In the genomic region with DNA sequence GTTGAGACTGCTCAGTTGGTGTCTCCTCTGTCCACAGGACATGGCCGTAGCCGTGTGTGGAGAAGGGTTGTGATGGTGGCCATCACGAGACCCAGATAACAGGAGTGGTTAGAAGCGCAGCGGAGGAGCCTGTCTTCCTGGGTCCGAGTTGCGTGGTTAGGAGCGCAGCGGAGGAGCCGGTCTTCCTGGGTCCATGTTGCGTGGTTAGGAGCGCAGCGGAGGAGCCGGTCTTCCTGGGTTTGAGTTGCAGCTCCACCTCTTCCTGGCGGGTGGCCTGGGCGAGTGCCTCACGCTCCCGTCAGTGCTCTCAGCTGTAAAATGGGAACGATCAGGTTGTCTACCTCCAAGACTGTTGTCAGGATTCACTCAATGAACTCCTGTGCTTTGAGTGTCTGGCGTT, we compare ENCODE assay signal across 27 cellular contexts.
"Had no signal": no experiment of that assay in that cellular context is flagged by ENCODE, and none has a peak within 500 bp of the region (broad histone marks: within the 10 kb centered on the region; RNA-seq: fewer than 3 reads in every experiment).

No MANE protein-coding gene starts in this region.

- H3K9me3 ChIP-seq: stomach, suprapubic skin, testis, thoracic aorta, thyroid gland, tibial artery, tibial nerve, transverse colon, upper lobe of left lung, upper lobe of right lung, uterus, vagina had no signal

- H3K4me1 Mint-ChIP-seq: stimulated activated memory B cell treated with anti-CD40 and anti-IgM and Interleukin-4, amounts not matched to agents 10 μg/mL and 1 μg/mL and 100 μg/mL, for 72 hours; stimulated activated naive B cell treated with anti-CD40 and anti-IgM and Interleukin-4, amounts not matched to agents 10 μg/mL and 1 μg/mL and 100 μg/mL, for 72 hours; stimulated activated naive CD8-positive, alpha-beta T cell treated with anti-CD3 and anti-CD28 coated beads, Interleukin-15, amount 100 ng/mL, for 72 hours had no signal

- H3K27me3 ChIP-seq: stomach, suprapubic skin, testis, thyroid gland, tibial artery, tibial nerve, transverse colon, upper lobe of left lung, upper lobe of right lung, uterus, vagina had no signal

- H3K4me3 ChIP-seq: stomach, suprapubic skin, testis, thoracic aorta, thyroid gland, tibial artery, tibial nerve, transverse colon, upper lobe of left lung, upper lobe of right lung, uterus, vagina had no signal

- H3K4me3 Mint-ChIP-seq: stimulated activated effector memory CD8-positive, alpha-beta T cell treated with anti-CD3 and anti-CD28 coated beads, Interleukin-12 subunit alpha, Interleukin-12 subunit beta, amount 100 ng/mL, for 72 hours; stimulated activated memory B cell treated with anti-CD40 and anti-IgM and Interleukin-4, amounts not matched to agents 10 μg/mL and 1 μg/mL and 100 μg/mL, for 72 hours; stimulated activated naive B cell treated with anti-CD40 and anti-IgM and Interleukin-4, amounts not matched to agents 10 μg/mL and 1 μg/mL and 100 μg/mL, for 72 hours; stimulated activated naive CD8-positive, alpha-beta T cell treated with anti-CD3 and anti-CD28 coated beads, Interleukin-15, amount 100 ng/mL, for 72 hours; stimulated activated naive CD8-positive, alpha-beta T cell treated with anti-CD3 and anti-CD28 coated beads, Interleukin-15, Interleukin-2, amounts not matched to agents 100 ng/mL and 50 ng/mL, for 24 hours; type B pancreatic cell had no signal

- H3K27ac ChIP-seq: stomach, suprapubic skin, testis, thoracic aorta, thyroid gland, tibial artery, tibial nerve, transverse colon, upper lobe of left lung, upper lobe of right lung, uterus, vagina had no signal

- H3K9me3 Mint-ChIP-seq: stimulated activated effector memory CD8-positive, alpha-beta T cell treated with anti-CD3 and anti-CD28 coated beads, Interleukin-12 subunit alpha, Interleukin-12 subunit beta, amount 100 ng/mL, for 72 hours; type B pancreatic cell had no signal

- H3K36me3 ChIP-seq: suprapubic skin, thoracic aorta, thyroid gland, tibial artery, transverse colon, upper lobe of left lung, upper lobe of right lung, uterus, vagina had no signal

- H3K27ac Mint-ChIP-seq: stimulated activated effector memory CD8-positive, alpha-beta T cell treated with anti-CD3 and anti-CD28 coated beads, Interleukin-12 subunit alpha, Interleukin-12 subunit beta, amount 100 ng/mL, for 72 hours; stimulated activated memory B cell treated with anti-CD40 and anti-IgM and Interleukin-4, amounts not matched to agents 10 μg/mL and 1 μg/mL and 100 μg/mL, for 72 hours; stimulated activated naive B cell treated with anti-CD40 and anti-IgM and Interleukin-4, amounts not matched to agents 10 μg/mL and 1 μg/mL and 100 μg/mL, for 72 hours; stimulated activated naive CD8-positive, alpha-beta T cell treated with anti-CD3 and anti-CD28 coated beads, Interleukin-15, amount 100 ng/mL, for 72 hours; stimulated activated naive CD8-positive, alpha-beta T cell treated with anti-CD3 and anti-CD28 coated beads, Interleukin-15, Interleukin-2, amounts not matched to agents 100 ng/mL and 50 ng/mL, for 24 hours; type B pancreatic cell had no signal

- H3K4me1 ChIP-seq: stomach, suprapubic skin, testis, tibial artery, transverse colon, upper lobe of left lung, upper lobe of right lung, uterus, vagina had no signal

- DNase-seq: stimulated activated CD4-positive, alpha-beta T cell treated with anti-CD3 and anti-CD28 coated beads, Interleukin-2, amount 100 ng/mL, for 48 hours; stimulated activated CD4-positive, alpha-beta T cell treated with anti-CD3 and anti-CD28 coated beads, Interleukin-4, amount 100 ng/mL, for 1 hour; stimulated activated CD4-positive, alpha-beta T cell treated with anti-CD3 and anti-CD28 coated beads, Interleukin-4, amount 100 ng/mL, for 24 hours; stimulated activated CD4-positive, alpha-beta T cell treated with anti-CD3 and anti-CD28 coated beads, Interleukin-4, amount 100 ng/mL, for 4 hours; stimulated activated CD8-positive, alpha-beta memory T cell treated with anti-CD3 and anti-CD28 coated beads, Interleukin-4, amount 100 ng/mL, for 48 hours; stimulated activated naive B cell treated with anti-CD40 and anti-IgM and Interleukin-4, amounts not matched to agents 10 μg/mL and 1 μg/mL and 100 μg/mL, for 72 hours; stimulated activated naive CD4-positive, alpha-beta T cell; stimulated activated naive CD4-positive, alpha-beta T cell treated with Interleukin-2 at 50 U/mL for 16 hours; stimulated activated naive CD8-positive, alpha-beta T cell treated with anti-CD3 and anti-CD28 coated beads, Interleukin-15, amount 100 ng/mL, for 72 hours; stimulated activated naive CD8-positive, alpha-beta T cell treated with anti-CD3 and anti-CD28 coated beads, Interleukin-15, Interleukin-2, amounts not matched to agents 100 U/mL and 50 U/mL, for 24 hours; stomach; substantia nigra; testis; thyroid gland; tibial artery; transverse colon; upper lobe of right lung; uterus had no signal

- H3K27me3 Mint-ChIP-seq: type B pancreatic cell had no signal

- H3K36me3 Mint-ChIP-seq: stimulated activated effector memory CD8-positive, alpha-beta T cell treated with anti-CD3 and anti-CD28 coated beads, Interleukin-12 subunit alpha, Interleukin-12 subunit beta, amount 100 ng/mL, for 72 hours; stimulated activated memory B cell treated with anti-CD40 and anti-IgM and Interleukin-4, amounts not matched to agents 10 μg/mL and 1 μg/mL and 100 μg/mL, for 72 hours; stimulated activated naive B cell treated with anti-CD40 and anti-IgM and Interleukin-4, amounts not matched to agents 10 μg/mL and 1 μg/mL and 100 μg/mL, for 72 hours had no signal

- ATAC-seq: stimulated activated effector memory CD8-positive, alpha-beta T cell treated with anti-CD3 and anti-CD28 coated beads, Interleukin-12 subunit alpha, Interleukin-12 subunit beta, amount 100 ng/mL, for 72 hours; stimulated activated memory B cell treated with anti-CD40 and anti-IgM and Interleukin-4, amounts not matched to agents 10 μg/mL and 1 μg/mL and 100 μg/mL, for 72 hours; stimulated activated naive B cell treated with anti-CD40 and anti-IgM and Interleukin-4, amounts not matched to agents 10 μg/mL and 1 μg/mL and 100 μg/mL, for 72 hours; stimulated activated naive CD8-positive, alpha-beta T cell treated with anti-CD3 and anti-CD28 coated beads, Interleukin-15, amount 100 ng/mL, for 72 hours; stimulated activated naive CD8-positive, alpha-beta T cell treated with anti-CD3 and anti-CD28 coated beads, Interleukin-15, Interleukin-2, amounts not matched to agents 100 U/mL and 50 U/mL, for 24 hours; upper lobe of right lung had no signal
